ENCODE assay signal across 8 cellular contexts in genomic region chr20:53827996-53828672, GRCh38.
A peak's percentile ranks its signal among the peaks of the same experiment; 100 is the strongest.
DNase-seq lines count a peak whose midpoint lies in the region; ATAC-seq and TF ChIP-seq lines count a peak whose summit lies in the region.

No MANE protein-coding gene starts in this region.

- H3K27ac Mint-ChIP-seq in endodermal cell = no peak overlapping the region
- H3K27ac Mint-ChIP-seq in neural progenitor cell = peak overlapping the region; percentile 98

- H3K27ac ChIP-seq in endodermal cell (ENCODE audit: low read depth, low read length) (peak overlapping the region; percentile 72), neural progenitor cell (no peak overlapping the region)

- H3K27me3 ChIP-seq in endodermal cell (ENCODE audit: control insufficient read depth, insufficient read depth, low read length, poor library complexity, severe bottlenecking) = no peaks in the 10 kb centered on the region
- no peaks in the 10 kb centered on the region for H3K27me3 ChIP-seq in neural progenitor cell

- H3K27me3 Mint-ChIP-seq in endodermal cell (ENCODE audit: insufficient read depth) (no peaks in the 10 kb centered on the region), neural progenitor cell (ENCODE audit: insufficient read depth, low read depth) (peaks cover 6% of the 10 kb centered on the region)

- H3K9ac ChIP-seq in endodermal cell (ENCODE audit: extremely low read depth, low read length, poor library complexity, severe bottlenecking) = no peak overlapping the region
- no peak overlapping the region for H3K9ac ChIP-seq in neural progenitor cell

- H3K4me3 ChIP-seq in endodermal cell (ENCODE audit: low read length) (peak overlapping the region; percentile 30), neural progenitor cell (no peak overlapping the region)

- H3K79me2 ChIP-seq in neural progenitor cell (ENCODE audit: low read depth) = no peaks in the 10 kb centered on the region

- peaks cover 32% of the 10 kb centered on the region for H3K4me1 Mint-ChIP-seq in endodermal cell
- H3K4me1 Mint-ChIP-seq in neural progenitor cell = peaks cover 48% of the 10 kb centered on the region

- H3F3A ChIP-seq in neural progenitor cell (ENCODE audit: low read depth) = no peaks in the 10 kb centered on the region

- H3K4me2 ChIP-seq in neural progenitor cell = peak overlapping the region; percentile 26

- TF ChIP-seq CTCF in endodermal cell (conservative IDR thresholded peaks at IDR 0.05) (no peak), neural progenitor cell (IDR thresholded peaks at IDR 0.05) (no peak)

- H3K36me3 ChIP-seq in endodermal cell (ENCODE audit: control insufficient read depth, insufficient read depth, low read length) = no peaks in the 10 kb centered on the region
- H3K36me3 ChIP-seq in neural progenitor cell = no peaks in the 10 kb centered on the region

- DNase-seq in EH (ENCODE audit: low read depth) (peak; percentile 98), endodermal cell (no peak), neural progenitor cell (ENCODE audit: low spot score) (no peak), MV-4-11 (lab: John Stamatoyannopoulos, UW) (no peak), NCI-H187 (lab: John Stamatoyannopoulos, UW) (no peak)

- H4K20me1 ChIP-seq in neural progenitor cell (ENCODE audit: low read depth) = no peaks in the 10 kb centered on the region

- H3K9me3 ChIP-seq in endodermal cell (ENCODE audit: control insufficient read depth, low read length) = no peaks in the 10 kb centered on the region
- no peaks in the 10 kb centered on the region for H3K9me3 ChIP-seq in neural progenitor cell (ENCODE audit: low read depth)

- peak overlapping the region; percentile 87 for H2AFZ ChIP-seq in neural progenitor cell (replicated peaks)

- H3K36me3 Mint-ChIP-seq in endodermal cell (ENCODE audit: low read depth) = no peaks in the 10 kb centered on the region
- no peaks in the 10 kb centered on the region for H3K36me3 Mint-ChIP-seq in neural progenitor cell

- 63 to 67% methylated on average over 5 to 7 of the region's 7 CpGs for WGBS in endodermal cell (ENCODE audit: insufficient coverage in 1 of 2, insufficient read length in 1 of 2), 2 experiments

- no peak overlapping the region for H3K4me3 Mint-ChIP-seq in endodermal cell
- H3K4me3 Mint-ChIP-seq in neural progenitor cell = peak overlapping the region; percentile 23

- peaks cover 14% of the 10 kb centered on the region for H3K4me1 ChIP-seq in endodermal cell (ENCODE audit: control insufficient read depth, insufficient read depth, low read length)
- H3K4me1 ChIP-seq in neural progenitor cell = peaks cover 24% of the 10 kb centered on the region

- no peak for ATAC-seq in GM21619 (IDR thresholded peaks at IDR 0.05; ENCODE audit: unreplicated experiment)
- no peak for ATAC-seq in HG03039 (IDR thresholded peaks at IDR 0.05; ENCODE audit: unreplicated experiment)

- no peaks in the 10 kb centered on the region for H3K9me3 Mint-ChIP-seq in endodermal cell
- H3K9me3 Mint-ChIP-seq in neural progenitor cell = peaks cover 2% of the 10 kb centered on the region

TF ChIP-seq in PFSK-1, 5 proteins besides CTCF, POLR2A, EP300 and RAD21:
- TF ChIP-seq TAF1 (IDR thresholded peaks at IDR 0.05; ENCODE audit: borderline replicate concordance, insufficient read depth, low read length) = 0 out of 2 replicates have a peak, but pooled peaks have one; percentile 27
- TF ChIP-seq POLR2AphosphoS5 (IDR thresholded peaks at IDR 0.05; ENCODE audit: low read depth, low read length) = no peak; the same call in 1 of the 2 replicates
- TF ChIP-seq FOXP2 (optimal IDR thresholded peaks at IDR 0.05; ENCODE audit: borderline replicate concordance, extremely low read depth, extremely low read length, insufficient read depth) = no peak
- peak; percentile 56; the same call in 1 of the 2 replicates for TF ChIP-seq SIN3A (IDR thresholded peaks at IDR 0.05; ENCODE audit: borderline replicate concordance, insufficient read depth, low read length)
- peak in 1 of 2 experiments; percentile 48; a peak in 1 of 4 replicates for TF ChIP-seq REST (IDR thresholded peaks at IDR 0.05; ENCODE audit: insufficient read depth in 1 of 2, low read depth in 2 of 2, low read length in 2 of 2)
